10 cellular contexts compared by ENCODE assay signal in genomic region chr1:103517380-103518047, GRCh38. TPM values are rescaled to one million over a fixed set of nuclear protein-coding genes. Genes with fewer than 3 reads are reported as not detected.
DNase-seq lines count a peak whose midpoint lies in the region; ATAC-seq, FAIRE-seq and TF ChIP-seq lines count a peak whose summit lies in the region.
"Had no signal": no experiment of that assay in that cellular context is flagged by ENCODE, and none has a peak within 500 bp of the region (broad histone marks: within the 10 kb centered on the region; RNA-seq: fewer than 3 reads in every experiment).

No MANE protein-coding gene starts in this region.

- intact Hi-C loops in activated B cell treated with CpG ODN at 0.5 μM for 24 hours (cut with micrococcal nuclease) (loop anchor here (10.0 kb wide), 1 partner anchor 543 kb away; no protein-coding TSS in a partner anchor), aorta (cut with DNase I) (no loop called here), Right ventricle myocardium superior (cut with DNase I) (loop anchor here (5.0 kb wide), 1 partner anchor 410 kb away; the partner anchor contains the start of gene COL11A1)

- peak overlapping the region; percentile 36 for H3K4me3 Mint-ChIP-seq in activated B cell treated with CpG ODN at 0.5 μM for 24 hours
- H3K4me3 Mint-ChIP-seq: neural crest cell had no signal

- H3K27ac ChIP-seq in small intestine (ENCODE audit: low read depth in 1 of 2, low read length in 1 of 2), result no peak overlapping the region
- H3K27ac ChIP-seq in aorta (ENCODE audit: low read depth in 1 of 2, low read length in 2 of 2), result no peak overlapping the region

- no peaks in the 10 kb centered on the region for H3K27me3 ChIP-seq in small intestine (ENCODE audit: control insufficient read depth in 2 of 2, insufficient read depth in 2 of 2, low read length in 2 of 2)
- H3K27me3 ChIP-seq in aorta (ENCODE audit: control insufficient read depth in 1 of 2, insufficient read depth in 2 of 2, low read length in 1 of 2), result no peaks in the 10 kb centered on the region

- 62 to 65% (median 65%) methylated on average over 2 of the region's 2 CpGs for WGBS in small intestine, 3 donors
- WGBS in aorta, 2 donors, result 82 to 83% methylated on average over 2 of the region's 2 CpGs

- ATAC-seq in GM19452 (IDR thresholded peaks at IDR 0.05; ENCODE audit: unreplicated experiment) (peak; percentile 87), HG03039 (IDR thresholded peaks at IDR 0.05; ENCODE audit: unreplicated experiment) (peak; percentile 86), activated B cell treated with CpG ODN at 0.5 μM for 24 hours (ENCODE audit: low read depth) (no peak), aorta (ENCODE audit: low FRiP score) (no peak), Right ventricle myocardium superior (ENCODE audit: poor library complexity) (no peak)

- H3K27me3 Mint-ChIP-seq in activated B cell treated with CpG ODN at 0.5 μM for 24 hours, result no peaks in the 10 kb centered on the region

- CTCF ChIA-PET in activated B cell treated with CpG ODN at 0.5 μM for 24 hours (lab: Charles Lee), result interaction anchor here (1.2 kb wide), 1 partner anchor 1997 kb away, joined by 4 read pairs; no protein-coding TSS in a partner anchor

- H3K9me3 Mint-ChIP-seq in activated B cell treated with CpG ODN at 0.5 μM for 24 hours, result no peaks in the 10 kb centered on the region
- H3K9me3 Mint-ChIP-seq: neural crest cell had no signal

- H3K4me3 ChIP-seq in GM12865 (ENCODE audit: low read depth, low read length) (peak overlapping the region; percentile 55), small intestine (ENCODE audit: low read depth in 1 of 2, low read length in 2 of 2) (no peak overlapping the region), aorta (ENCODE audit: low read length in 2 of 2) (no peak overlapping the region)

- TF ChIP-seq CTCF in GM12865 (IDR thresholded peaks at IDR 0.05; ENCODE audit: insufficient read depth, low read depth, low read length, missing control alignments), result no peak
- TF ChIP-seq CTCF in activated B cell treated with CpG ODN at 0.5 μM for 24 hours (IDR thresholded peaks at IDR 0.05), result no peak

- DNase-seq in GM12865 (ENCODE audit: low read depth), result peak; percentile 60
- no peak for DNase-seq in activated B cell treated with CpG ODN at 0.5 μM for 24 hours
- no peak for DNase-seq in urothelium cell line (ENCODE audit: low spot score)
- no peak for DNase-seq in small intestine
- no peak for DNase-seq in aorta
- DNase-seq in Right ventricle myocardium superior, result no peak
- DNase-seq: glutamatergic neuron had no signal

- H3K4me1 Mint-ChIP-seq in activated B cell treated with CpG ODN at 0.5 μM for 24 hours, result peaks cover 7% of the 10 kb centered on the region
- H3K4me1 Mint-ChIP-seq: neural crest cell had no signal

- no peaks in the 10 kb centered on the region for H3K36me3 Mint-ChIP-seq in activated B cell treated with CpG ODN at 0.5 μM for 24 hours (ENCODE audit: low read depth)

- no peaks in the 10 kb centered on the region for H3K4me1 ChIP-seq in small intestine (ENCODE audit: control insufficient read depth in 2 of 2, insufficient read depth in 1 of 2, low read depth in 1 of 2, low read length in 1 of 2)
- no peaks in the 10 kb centered on the region for H3K4me1 ChIP-seq in aorta (ENCODE audit: control insufficient read depth in 1 of 2, insufficient read depth in 2 of 2, low read length in 2 of 2)

- H3K36me3 ChIP-seq in small intestine (ENCODE audit: control insufficient read depth in 2 of 2, insufficient read depth in 2 of 2, low read length in 2 of 2) (no peaks in the 10 kb centered on the region), aorta (ENCODE audit: control insufficient read depth in 1 of 2, insufficient read depth in 2 of 2, low read length in 1 of 2) (no peaks in the 10 kb centered on the region)

- peak overlapping the region; percentile 36 for H3K27ac Mint-ChIP-seq in activated B cell treated with CpG ODN at 0.5 μM for 24 hours

- no peaks in the 10 kb centered on the region for H3K9me3 ChIP-seq in small intestine (ENCODE audit: control insufficient read depth, low read depth)
- H3K9me3 ChIP-seq in aorta (ENCODE audit: control insufficient read depth, low read length), result no peaks in the 10 kb centered on the region

- FAIRE-seq in urothelium cell line (lab: Jason Lieb, UNC), result no peak
- no peak for FAIRE-seq in small intestine (lab: Jason Lieb, UNC)

- POLR2A ChIA-PET in activated B cell treated with CpG ODN at 0.5 μM for 24 hours (lab: Charles Lee), result interaction anchor here (1.6 kb wide), 1 partner anchor 8 kb away, joined by 5 read pairs; the partner anchor contains the start of gene RNPC3

RNA-seq across cellular contexts. Expression of gene RNPC3, which starts 8.0 kb away (rescaled TPM):
- total RNA-seq in activated B cell treated with CpG ODN at 0.5 μM for 24 hours (37.1 and 53.3 TPM in 2 replicates), aorta (10 to 100 TPM; 19.5 to 40.4 TPM), Right ventricle myocardium superior (18.7 TPM)
- polyA plus RNA-seq in small intestine (1 to 10 TPM; 3.1 to 7.7 (median 7.0) TPM), aorta (10 to 100 TPM in 1 of 2 donors, 1 to 10 TPM in 1; 7.3 to 35.5 TPM)

RNA-seq across cellular contexts. Expression of gene AMY2B, which starts 53.9 kb away (rescaled TPM):
- total RNA-seq in activated B cell treated with CpG ODN at 0.5 μM for 24 hours (17.3 and 19.7 TPM in 2 replicates), aorta (10 to 100 TPM; 16.7 to 27.3 TPM), Right ventricle myocardium superior (19.1 TPM)
- polyA plus RNA-seq in small intestine (10 to 100 TPM in 2 of 3 donors, 1 to 10 TPM in 1; 5.7 to 33.3 (median 19.2) TPM), aorta (10 to 100 TPM in 1 of 2 donors, 1 to 10 TPM in 1; 3.5 to 41.1 TPM)

Comparison
In these comparisons a context has a peak if more than half of its experiments do, and no peak if none do; other contexts are left out.
1. ATAC-seq: peak in GM19452 (single experiment) and HG03039 (single experiment); none in activated B cell treated with CpG ODN at 0.5 μM for 24 hours (single experiment), aorta (single experiment) and Right ventricle myocardium superior (single experiment).
2. intact Hi-C loops: an anchor here in activated B cell treated with CpG ODN at 0.5 μM for 24 hours (10.0 kb wide) and Right ventricle myocardium superior (5.0 kb wide); none called in aorta.